Comparison of ENCODE assay signal across 8 cellular contexts in genomic region chr14:75259510-75259855, GRCh38. TPM values are rescaled to one million over a fixed set of nuclear protein-coding genes. Genes with fewer than 3 reads are reported as not detected.
DNase-seq lines count a peak whose midpoint lies in the region; ATAC-seq and TF ChIP-seq lines count a peak whose summit lies in the region.

No MANE protein-coding gene starts in this region.

- WGBS in body of pancreas, 2 donors = 12% methylated on average over 7 of the region's 7 CpGs

- no peaks in the 10 kb centered on the region for H3K36me3 ChIP-seq in body of pancreas (replicated peaks in 1 of 2; ENCODE audit: insufficient read depth in 1 of 2, low read depth in 2 of 2)
- H3K36me3 ChIP-seq in left lung = no peaks in the 10 kb centered on the region
- no peaks in the 10 kb centered on the region for H3K36me3 ChIP-seq in thoracic aorta

- TF ChIP-seq POLR2A in body of pancreas (IDR thresholded peaks at IDR 0.05) = no peak

- peak overlapping the region; percentile 96 to 99 (median 98) for H3K27ac ChIP-seq in body of pancreas
- H3K27ac ChIP-seq in left lung = peak overlapping the region; percentile 95 to 99
- peak overlapping the region; percentile 95 for H3K27ac ChIP-seq in thoracic aorta

- intact Hi-C loops in body of pancreas (cut with DNase I) = no loop called here
- intact Hi-C loops in left lung (cut with DNase I) = no loop called here

- H3K27me3 ChIP-seq in body of pancreas (no peaks in the 10 kb centered on the region), left lung (no peaks in the 10 kb centered on the region), thoracic aorta (replicated peaks; ENCODE audit: insufficient read depth) (no peaks in the 10 kb centered on the region)

- ATAC-seq in body of pancreas (peak; percentile 12), left lung (peak; percentile 6), thoracic aorta (ENCODE audit: insufficient number of reproducible peaks, low FRiP score, low read depth) (peak; percentile 37)

- H3K9me3 ChIP-seq in body of pancreas (no peaks in the 10 kb centered on the region), left lung (no peaks in the 10 kb centered on the region), thoracic aorta (no peaks in the 10 kb centered on the region)

- DNase-seq in GM03348 (ENCODE audit: low spot score) (peak; percentile 30), NCI-H1694 (lab: John Stamatoyannopoulos, UW) (peak; percentile 63), body of pancreas (no peak), left lung (no peak), thoracic aorta (ENCODE audit: low spot score) (no peak), COLO829 (ENCODE audit: low spot score) (no peak), NCI-H510A treated with DMSO at 0.1 percent for 48 hours (lab: John Stamatoyannopoulos, UW) (no peak), COLO668 (lab: John Stamatoyannopoulos, UW; ENCODE audit: unreplicated experiment) (no peak)

- TF ChIP-seq CTCF in body of pancreas (IDR thresholded peaks at IDR 0.05) (peak in 4 of 7 experiments; percentile 20 to 42 (median 32)), left lung (IDR thresholded peaks at IDR 0.05) (no peak), thoracic aorta (IDR thresholded peaks at IDR 0.05) (peak; percentile 9)

- H3K4me3 ChIP-seq in body of pancreas = no peak overlapping the region
- peak overlapping the region; percentile 15 to 19 for H3K4me3 ChIP-seq in left lung
- H3K4me3 ChIP-seq in thoracic aorta = peak overlapping the region; percentile 72

- peaks cover 40% of the 10 kb centered on the region for H3K4me1 ChIP-seq in body of pancreas
- peaks cover 11 to 27% of the 10 kb centered on the region in 2 donors for H3K4me1 ChIP-seq in left lung
- H3K4me1 ChIP-seq in thoracic aorta (ENCODE audit: control insufficient read depth in 1 of 2, low read depth in 2 of 2) = peaks cover 17 to 23% of the 10 kb centered on the region in 2 donors

RNA-seq across cellular contexts. Expression of gene FOS, which starts 19.1 kb away (rescaled TPM):
- total RNA-seq in body of pancreas = 1,000 to 10,000 TPM in 1 of 2 donors, 100 to 1,000 TPM in 1; 412 to 1,093 TPM
- total RNA-seq in left lung = 100 to 1,000 TPM in 1 of 2 donors, 10 to 100 TPM in 1; 92.2 to 264 TPM
- 1,000 to 10,000 TPM in 1 of 2 donors, 100 to 1,000 TPM in 1; 358 to 3,038 TPM for total RNA-seq in thoracic aorta

Comparison
In these comparisons a context has a peak if more than half of its experiments do, and no peak if none do; other contexts are left out.
1. DNase-seq: peak in GM03348 (single experiment) and NCI-H1694 (single experiment); none in body of pancreas (0 of 4), left lung (0 of 2), thoracic aorta (single experiment), COLO829 (single experiment), NCI-H510A treated with DMSO at 0.1 percent for 48 hours (single experiment) and COLO668 (single experiment).
2. H3K4me3 ChIP-seq: peak in left lung (2 of 2) and thoracic aorta (single experiment); none in body of pancreas (0 of 2).
3. CTCF ChIP-seq: peak in body of pancreas (4 of 7) and thoracic aorta (single experiment); none in left lung (0 of 2).
4. Peak in every context shown above with its lines, with median percentiles within 50 percentile points of each other: ATAC-seq and H3K27ac ChIP-seq.